ENCODE assay signal across 11 cellular contexts in the genomic region with DNA sequence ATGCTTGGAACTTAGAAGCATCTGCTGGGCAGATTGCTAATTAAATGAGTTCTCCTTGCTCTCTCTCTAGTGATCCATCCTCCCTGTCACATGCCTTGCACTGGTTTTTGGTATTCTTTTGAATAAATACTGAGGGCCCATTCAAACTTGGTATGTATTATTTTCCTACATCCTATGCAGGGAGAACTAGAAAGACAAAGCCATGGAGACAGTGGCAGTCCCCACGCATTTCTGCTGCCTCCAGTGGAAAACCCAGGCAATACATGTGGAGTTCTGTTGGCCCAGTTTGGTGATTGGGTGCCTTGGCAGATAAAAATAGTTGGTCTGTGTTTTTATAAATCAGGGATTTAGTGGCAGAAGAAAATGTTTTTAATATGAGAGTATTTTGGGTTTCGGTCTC.
DNase-seq lines count a peak whose midpoint lies in the region; ATAC-seq and TF ChIP-seq lines count a peak whose summit lies in the region.
"Had no signal": no experiment of that assay in that cellular context is flagged by ENCODE, and none has a peak within 500 bp of the region (broad histone marks: within the 10 kb centered on the region; RNA-seq: fewer than 3 reads in every experiment).

No MANE protein-coding gene starts in this region.

- TF ChIP-seq POLR2A in gastroesophageal sphincter (IDR thresholded peaks at IDR 0.05) = no peak

- H3K4me3 ChIP-seq in astrocyte of the spinal cord (ENCODE audit: low read depth, low read length) (no peak overlapping the region), gastroesophageal sphincter (no peak overlapping the region)

- H3K27me3 ChIP-seq in gastroesophageal sphincter = no peaks in the 10 kb centered on the region

- TF ChIP-seq CTCF in Calu3 (IDR thresholded peaks at IDR 0.05; ENCODE audit: unreplicated experiment) = peak; percentile 18
- TF ChIP-seq CTCF in astrocyte of the spinal cord (IDR thresholded peaks at IDR 0.05; ENCODE audit: low read depth, low read length) = peak; percentile 23
- TF ChIP-seq CTCF in gastroesophageal sphincter (IDR thresholded peaks at IDR 0.05) = peak in 1 of 4 experiments; percentile 17

- H3K36me3 Mint-ChIP-seq in Calu3 (ENCODE audit: insufficient read depth, unreplicated experiment) = no peaks in the 10 kb centered on the region

- no peak overlapping the region for H3K4me3 Mint-ChIP-seq in Calu3 (ENCODE audit: low read depth, unreplicated experiment)
- H3K4me3 Mint-ChIP-seq: stimulated activated memory B cell treated with anti-CD40 and anti-IgM and Interleukin-4, amounts not matched to agents 10 μg/mL and 1 μg/mL and 100 μg/mL, for 72 hours had no signal

- intact Hi-C loops in Calu3 (cut with micrococcal nuclease; ENCODE audit: unreplicated experiment) = no loop called here
- intact Hi-C loops in left colon (cut with DNase I, micrococcal nuclease) = no loop called here

- no peaks in the 10 kb centered on the region for H3K4me1 Mint-ChIP-seq in Calu3 (ENCODE audit: low read depth, unreplicated experiment)

- H3K27ac ChIP-seq in gastroesophageal sphincter = no peak overlapping the region

- BruUV-seq in Calu3 (replicated peaks; lab: Mats Ljungman, UMichigan) = no TSS peak

- TF ChIP-seq RAD21 in Ishikawa (IDR thresholded peaks at IDR 0.05; ENCODE audit: low read depth) = peak; percentile 19; the same call in 1 of the 2 replicates

- no peaks in the 10 kb centered on the region for H3K27me3 Mint-ChIP-seq in Calu3 (ENCODE audit: unreplicated experiment)
- H3K27me3 Mint-ChIP-seq: stimulated activated memory B cell treated with anti-CD40 and anti-IgM and Interleukin-4, amounts not matched to agents 10 μg/mL and 1 μg/mL and 100 μg/mL, for 72 hours had no signal

- H3K36me3 ChIP-seq in gastroesophageal sphincter = peaks cover 0 to 24% of the 10 kb centered on the region in 2 donors

- TF ChIP-seq EP300 in Ishikawa (IDR thresholded peaks at IDR 0.05; ENCODE audit: borderline replicate concordance) (no peak), gastroesophageal sphincter (IDR thresholded peaks at IDR 0.05) (no peak)

- H3K4me1 ChIP-seq in gastroesophageal sphincter = peaks cover 5 to 20% (median 5%) of the 10 kb centered on the region in 3 donors

- ATAC-seq in HG02571 (IDR thresholded peaks at IDR 0.05; ENCODE audit: unreplicated experiment) (no peak), gastroesophageal sphincter (no peak), left colon (no peak)
- ATAC-seq: stimulated activated memory B cell treated with anti-CD40 and anti-IgM and Interleukin-4, amounts not matched to agents 10 μg/mL and 1 μg/mL and 100 μg/mL, for 72 hours had no signal

- CTCF ChIA-PET in Calu3 (lab: Charles Lee) = no interaction called here

- H3K27ac Mint-ChIP-seq in Calu3 (ENCODE audit: unreplicated experiment) = no peak overlapping the region
- H3K27ac Mint-ChIP-seq: stimulated activated memory B cell treated with anti-CD40 and anti-IgM and Interleukin-4, amounts not matched to agents 10 μg/mL and 1 μg/mL and 100 μg/mL, for 72 hours had no signal

- peaks cover 0 to 6% (median 0%) of the 10 kb centered on the region in 3 donors for H3K9me3 ChIP-seq in gastroesophageal sphincter

- in situ Hi-C loops in astrocyte of the spinal cord (cut with HindIII; ENCODE audit: low sequenced_read_pairs) = no loop called here

- peaks cover 8% of the 10 kb centered on the region for H3K9me3 Mint-ChIP-seq in Calu3 (ENCODE audit: low read depth, unreplicated experiment)

- DNase-seq in Calu3 (no peak), astrocyte of the spinal cord (ENCODE audit: low read depth, low spot score) (no peak), left kidney (ENCODE audit: low read depth, low spot score) (peak; percentile 10), cerebellar nuclear complex (lab: John Stamatoyannopoulos, UW) (no peak), left colon (no peak)
- DNase-seq: NCI-H1417, T-helper 2 cell had no signal

- WGBS in gastroesophageal sphincter (ENCODE audit: low coverage in 1 of 2), 2 donors = 90 to 100% methylated on average over 1 to 2 of the region's 2 CpGs

TF ChIP-seq in Ishikawa, 13 proteins besides CTCF, POLR2A, EP300 and RAD21:
- TF ChIP-seq EGR1 (IDR thresholded peaks at IDR 0.05) (no peak), TAF1 (IDR thresholded peaks at IDR 0.05; ENCODE audit: low read depth) (no peak), YY1 (IDR thresholded peaks at IDR 0.05; ENCODE audit: low read depth) (no peak), CEBPB (IDR thresholded peaks at IDR 0.05) (no peak), TEAD4 (IDR thresholded peaks at IDR 0.05) (no peak)
TF ChIP-seq in Ishikawa: peak in this region for 0.
